In the genomic region with DNA sequence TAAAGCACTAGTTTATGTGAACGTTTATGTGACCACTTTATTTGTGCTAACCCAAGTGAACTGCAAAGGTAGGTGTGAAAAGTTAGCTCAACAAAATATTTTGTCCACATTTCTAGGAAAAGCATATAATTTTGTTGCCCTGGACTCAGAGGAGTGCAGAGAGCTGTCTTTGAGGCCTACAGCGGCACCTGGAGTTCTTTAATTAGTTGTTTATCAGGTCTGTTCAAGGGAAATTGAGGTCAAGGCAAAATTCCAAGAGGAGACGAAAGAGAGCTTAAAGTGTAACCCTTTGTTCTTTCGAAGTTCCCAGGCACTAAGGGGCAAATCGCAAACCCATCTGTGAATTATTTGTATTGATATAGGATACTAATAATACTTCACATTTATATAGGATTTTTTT, we compare ENCODE assay signal across 1 cellular context.
TF ChIP-seq lines count a peak whose summit lies in the region.

No MANE protein-coding gene starts in this region.

TF ChIP-seq in WTC11, 78 proteins besides CTCF, POLR2A, EP300 and RAD21 (continued from another document):
- TF ChIP-seq, protein P1, sequence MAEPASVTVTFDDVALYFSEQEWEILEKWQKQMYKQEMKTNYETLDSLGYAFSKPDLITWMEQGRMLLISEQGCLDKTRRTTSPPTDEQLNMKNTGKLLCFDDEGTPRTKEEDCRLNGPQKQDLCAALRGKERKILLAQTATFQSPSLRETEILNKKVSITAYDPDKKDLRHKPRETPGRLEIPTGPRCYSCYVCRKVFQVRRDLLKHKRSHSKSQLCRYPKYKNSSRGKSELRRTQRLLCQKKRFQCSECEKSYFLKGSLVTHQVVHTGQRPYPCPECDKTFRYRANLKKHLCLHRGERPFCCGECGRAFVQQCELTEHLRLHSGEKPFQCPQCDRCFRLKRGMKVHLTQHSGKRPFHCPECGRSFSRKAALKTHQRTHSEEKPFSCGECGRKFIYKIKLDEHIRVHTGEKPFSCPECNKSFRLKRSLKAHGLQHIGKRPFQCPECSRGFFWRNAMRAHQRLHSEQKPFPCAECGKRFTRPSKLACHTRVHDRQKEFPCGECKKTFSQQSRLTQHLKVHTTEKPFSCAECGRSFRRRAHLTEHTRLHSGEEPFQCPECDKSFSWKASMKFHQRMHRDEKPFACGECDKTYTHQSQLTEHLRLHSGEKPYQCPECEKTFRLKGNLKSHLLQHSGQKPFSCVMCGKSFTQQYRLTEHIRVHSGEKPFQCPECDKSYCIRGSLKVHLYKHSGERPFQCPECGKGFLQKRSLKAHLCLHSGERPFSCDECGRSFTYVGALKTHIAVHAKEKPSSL (CRISPR knock-in tag; conservative IDR thresholded peaks at IDR 0.05) = no peak
TF ChIP-seq in WTC11: peak in this region for 0.
